In the genomic region with DNA sequence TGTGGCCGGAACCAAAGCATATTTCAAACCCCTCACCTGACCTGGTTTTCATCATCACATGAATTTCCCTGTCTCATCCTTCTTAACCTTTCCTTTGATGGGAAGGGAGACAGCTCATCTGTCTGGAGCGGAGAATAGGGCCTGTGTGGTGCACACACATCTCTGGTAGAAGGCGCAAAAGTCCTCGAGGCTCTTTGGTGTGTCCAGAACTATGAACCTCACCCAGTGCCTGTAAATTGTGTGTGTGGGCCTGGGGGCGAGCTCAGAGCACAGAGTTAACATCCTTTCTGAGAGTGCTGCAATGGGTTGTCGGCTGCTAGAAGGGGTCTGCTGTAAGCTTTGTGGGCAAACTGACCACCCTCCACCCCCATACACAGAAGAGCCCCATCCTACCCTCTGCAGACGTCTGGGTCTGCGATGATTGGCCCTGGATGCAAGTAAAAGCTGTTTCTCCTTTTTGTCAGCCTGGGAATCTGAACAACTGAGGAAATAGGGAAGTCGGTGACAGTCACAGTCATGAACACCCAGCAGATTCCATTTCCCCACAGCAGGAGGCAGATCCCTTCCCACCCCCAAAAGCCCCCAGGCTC, we compare ENCODE assay signal across 8 cellular contexts. TPM values are rescaled to one million over a fixed set of nuclear protein-coding genes. Genes with fewer than 3 reads are reported as not detected.
DNase-seq lines count a peak whose midpoint lies in the region; ATAC-seq and TF ChIP-seq lines count a peak whose summit lies in the region.

No MANE protein-coding gene starts in this region.

- no peaks in the 10 kb centered on the region for H3K27me3 ChIP-seq in PC-9 (ENCODE audit: insufficient read depth, low read depth)

- H3K4me1 ChIP-seq in PC-9 (replicated peaks; ENCODE audit: insufficient read depth) = peaks cover 69% of the 10 kb centered on the region

- peaks cover 42% of the 10 kb centered on the region for H3K79me2 ChIP-seq in PC-9 (ENCODE audit: low read depth)

- DNase-seq in PC-9 = no peak
- DNase-seq in fibroblast of pulmonary artery (ENCODE audit: low read depth) = no peak
- peak; percentile 34 for DNase-seq in posterior vena cava (ENCODE audit: low spot score)
- no peak for DNase-seq in GOT3 (lab: John Stamatoyannopoulos, UW)
- DNase-seq in NCI-H1092 treated with DMSO at 0.1 percent for 48 hours (lab: John Stamatoyannopoulos, UW) = no peak

- H3K27ac ChIP-seq in PC-9 = peak overlapping the region; percentile 11; the same call in 1 of the 2 replicates

- no peaks in the 10 kb centered on the region for H3K9me2 ChIP-seq in PC-9 (ENCODE audit: insufficient read depth)

- intact Hi-C loops in PC-9 (cut with micrococcal nuclease; ENCODE audit: unreplicated experiment) = no loop called here
- intact Hi-C loops in posterior vena cava (cut with DNase I) = no loop called here

- peaks cover 45% of the 10 kb centered on the region for H3F3A ChIP-seq in PC-9 (ENCODE audit: insufficient read depth, low read depth)

- H3K4me2 ChIP-seq in PC-9 = peak overlapping the region; percentile 86

- H3K4me3 ChIP-seq in PC-9 = peak overlapping the region; percentile 91
- H3K4me3 ChIP-seq in fibroblast of pulmonary artery (replicated peaks; ENCODE audit: low read depth, low read length) = peak overlapping the region; percentile 53

- no peaks in the 10 kb centered on the region for H3K9me3 ChIP-seq in PC-9 (ENCODE audit: insufficient read depth, low read depth)

- POLR2A ChIA-PET in PC-9 (lab: Charles Lee; ENCODE audit: unreplicated experiment) = interaction anchor here (1.3 kb wide), 1 partner anchor 19 kb away, joined by 10 read pairs; no protein-coding TSS in a partner anchor

- H3K36me3 ChIP-seq in PC-9 (ENCODE audit: low read depth) = no peaks in the 10 kb centered on the region

- no peaks in the 10 kb centered on the region for H4K20me1 ChIP-seq in PC-9 (ENCODE audit: insufficient read depth)

- TF ChIP-seq CTCF in GM12872 (IDR thresholded peaks at IDR 0.05; ENCODE audit: insufficient read depth, low read depth, low read length) (0 out of 3 replicates have a peak, but pooled peaks have one; percentile 4), PC-9 (conservative IDR thresholded peaks at IDR 0.05) (no peak), fibroblast of pulmonary artery (IDR thresholded peaks at IDR 0.05; ENCODE audit: low read length, missing control alignments) (no peak)

- H2AFZ ChIP-seq in PC-9 = peak overlapping the region; percentile 99

- CTCF ChIA-PET in PC-9 (lab: Charles Lee) = no interaction called here

- TSS peak; percentile 47 for BruUV-seq in PC-9 (replicated peaks; lab: Mats Ljungman, UMichigan)

- ATAC-seq in HG03039 (IDR thresholded peaks at IDR 0.05; ENCODE audit: unreplicated experiment) = no peak
- no peak for ATAC-seq in HG02970 (IDR thresholded peaks at IDR 0.05; ENCODE audit: low FRiP score, unreplicated experiment)

RNA-seq across cellular contexts. Expression of gene GALNT6, which starts 0.7 kb away (rescaled TPM):
- total RNA-seq in PC-9 (2021) (73.0 and 83.5 TPM in 2 replicates), posterior vena cava (1 to 10 TPM; 8.0 to 9.7 TPM)

RNA-seq across cellular contexts. Expression of gene SLC4A8, which starts 34.1 kb away (rescaled TPM):
- total RNA-seq in PC-9 (2021) (2.6 and 3.0 TPM in 2 replicates), posterior vena cava (1 to 10 TPM in 1 of 2 donors, under 1 TPM in 1; 0.79 to 1.4 TPM)

RNA-seq across cellular contexts. Expression of gene CELA1, which starts 44.1 kb away (rescaled TPM):
- total RNA-seq in PC-9 (2021) = 0.58 TPM in 1 of 2 replicates, not detected in the other
- not detected for total RNA-seq in posterior vena cava
